ENCODE assay signal across 1 cellular context in the genomic region with DNA sequence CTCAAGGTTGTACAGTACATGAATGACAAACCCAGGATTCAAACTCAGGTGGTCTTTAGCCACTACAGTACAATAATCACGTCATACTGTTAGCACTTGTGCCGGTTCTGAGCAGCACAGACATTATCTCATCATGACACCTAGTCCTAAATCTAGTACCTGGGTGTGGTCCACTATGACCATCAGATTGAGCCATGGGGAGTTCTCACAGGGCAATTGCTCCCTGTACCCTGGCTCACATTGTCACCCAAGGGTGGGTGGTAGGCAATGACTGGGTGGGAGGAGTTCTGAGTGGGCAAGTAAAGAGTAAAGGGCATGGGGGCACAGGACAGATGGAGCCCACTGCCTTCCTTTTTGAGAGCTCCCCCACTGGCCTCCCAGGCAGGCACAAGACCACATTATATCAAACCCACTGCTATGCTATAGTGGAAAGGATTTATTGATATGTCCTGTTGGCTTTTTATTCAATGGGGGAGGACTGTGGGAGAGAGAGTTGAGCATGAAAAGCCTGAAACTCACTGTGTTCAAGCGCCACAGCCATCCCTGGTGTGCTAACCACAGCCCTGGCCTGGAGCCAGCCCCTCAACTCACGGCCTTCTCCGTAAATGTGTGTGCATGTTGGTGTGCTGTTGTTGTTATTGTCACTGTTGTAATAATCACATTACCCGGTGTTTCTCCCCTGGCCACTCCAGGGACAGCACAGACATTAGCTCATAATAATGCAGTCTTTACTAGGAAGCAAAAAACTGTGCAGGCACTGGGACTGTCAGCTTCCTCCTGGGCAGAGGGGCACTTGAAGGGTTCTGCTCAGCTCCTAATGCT.
TF ChIP-seq lines count a peak whose summit lies in the region.

No MANE protein-coding gene starts in this region.

TF ChIP-seq in SK-N-SH treated with all-trans-retinoic acid at 6 μM for 48 hours, 23 proteins besides CTCF, POLR2A, EP300 and RAD21 (continued from another document):
- TF ChIP-seq, protein P1, sequence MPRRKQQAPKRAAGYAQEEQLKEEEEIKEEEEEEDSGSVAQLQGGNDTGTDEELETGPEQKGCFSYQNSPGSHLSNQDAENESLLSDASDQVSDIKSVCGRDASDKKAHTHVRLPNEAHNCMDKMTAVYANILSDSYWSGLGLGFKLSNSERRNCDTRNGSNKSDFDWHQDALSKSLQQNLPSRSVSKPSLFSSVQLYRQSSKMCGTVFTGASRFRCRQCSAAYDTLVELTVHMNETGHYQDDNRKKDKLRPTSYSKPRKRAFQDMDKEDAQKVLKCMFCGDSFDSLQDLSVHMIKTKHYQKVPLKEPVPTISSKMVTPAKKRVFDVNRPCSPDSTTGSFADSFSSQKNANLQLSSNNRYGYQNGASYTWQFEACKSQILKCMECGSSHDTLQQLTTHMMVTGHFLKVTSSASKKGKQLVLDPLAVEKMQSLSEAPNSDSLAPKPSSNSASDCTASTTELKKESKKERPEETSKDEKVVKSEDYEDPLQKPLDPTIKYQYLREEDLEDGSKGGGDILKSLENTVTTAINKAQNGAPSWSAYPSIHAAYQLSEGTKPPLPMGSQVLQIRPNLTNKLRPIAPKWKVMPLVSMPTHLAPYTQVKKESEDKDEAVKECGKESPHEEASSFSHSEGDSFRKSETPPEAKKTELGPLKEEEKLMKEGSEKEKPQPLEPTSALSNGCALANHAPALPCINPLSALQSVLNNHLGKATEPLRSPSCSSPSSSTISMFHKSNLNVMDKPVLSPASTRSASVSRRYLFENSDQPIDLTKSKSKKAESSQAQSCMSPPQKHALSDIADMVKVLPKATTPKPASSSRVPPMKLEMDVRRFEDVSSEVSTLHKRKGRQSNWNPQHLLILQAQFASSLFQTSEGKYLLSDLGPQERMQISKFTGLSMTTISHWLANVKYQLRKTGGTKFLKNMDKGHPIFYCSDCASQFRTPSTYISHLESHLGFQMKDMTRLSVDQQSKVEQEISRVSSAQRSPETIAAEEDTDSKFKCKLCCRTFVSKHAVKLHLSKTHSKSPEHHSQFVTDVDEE (CRISPR knock-in tag; IDR thresholded peaks at IDR 0.05), result no peak
- TF ChIP-seq ARNTL (CRISPR knock-in tag; IDR thresholded peaks at IDR 0.05; ENCODE audit: borderline replicate concordance, low read depth) (no peak), TCF4 (CRISPR knock-in tag; IDR thresholded peaks at IDR 0.05; ENCODE audit: borderline replicate concordance) (no peak), OSR1 (CRISPR knock-in tag; IDR thresholded peaks at IDR 0.05) (no peak), ESRRG (CRISPR knock-in tag; IDR thresholded peaks at IDR 0.05) (no peak), ZFP30 (CRISPR knock-in tag; IDR thresholded peaks at IDR 0.05) (no peak), SNAI2 (CRISPR knock-in tag; IDR thresholded peaks at IDR 0.05) (no peak), GLIS3 (CRISPR knock-in tag; IDR thresholded peaks at IDR 0.05) (no peak)
- TF ChIP-seq, protein P2, sequence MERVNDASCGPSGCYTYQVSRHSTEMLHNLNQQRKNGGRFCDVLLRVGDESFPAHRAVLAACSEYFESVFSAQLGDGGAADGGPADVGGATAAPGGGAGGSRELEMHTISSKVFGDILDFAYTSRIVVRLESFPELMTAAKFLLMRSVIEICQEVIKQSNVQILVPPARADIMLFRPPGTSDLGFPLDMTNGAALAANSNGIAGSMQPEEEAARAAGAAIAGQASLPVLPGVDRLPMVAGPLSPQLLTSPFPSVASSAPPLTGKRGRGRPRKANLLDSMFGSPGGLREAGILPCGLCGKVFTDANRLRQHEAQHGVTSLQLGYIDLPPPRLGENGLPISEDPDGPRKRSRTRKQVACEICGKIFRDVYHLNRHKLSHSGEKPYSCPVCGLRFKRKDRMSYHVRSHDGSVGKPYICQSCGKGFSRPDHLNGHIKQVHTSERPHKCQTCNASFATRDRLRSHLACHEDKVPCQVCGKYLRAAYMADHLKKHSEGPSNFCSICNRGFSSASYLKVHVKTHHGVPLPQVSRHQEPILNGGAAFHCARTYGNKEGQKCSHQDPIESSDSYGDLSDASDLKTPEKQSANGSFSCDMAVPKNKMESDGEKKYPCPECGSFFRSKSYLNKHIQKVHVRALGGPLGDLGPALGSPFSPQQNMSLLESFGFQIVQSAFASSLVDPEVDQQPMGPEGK (CRISPR knock-in tag; IDR thresholded peaks at IDR 0.05; ENCODE audit: borderline replicate concordance), result no peak
